Comparison of ENCODE assay signal across 16 cellular contexts in the genomic region with DNA sequence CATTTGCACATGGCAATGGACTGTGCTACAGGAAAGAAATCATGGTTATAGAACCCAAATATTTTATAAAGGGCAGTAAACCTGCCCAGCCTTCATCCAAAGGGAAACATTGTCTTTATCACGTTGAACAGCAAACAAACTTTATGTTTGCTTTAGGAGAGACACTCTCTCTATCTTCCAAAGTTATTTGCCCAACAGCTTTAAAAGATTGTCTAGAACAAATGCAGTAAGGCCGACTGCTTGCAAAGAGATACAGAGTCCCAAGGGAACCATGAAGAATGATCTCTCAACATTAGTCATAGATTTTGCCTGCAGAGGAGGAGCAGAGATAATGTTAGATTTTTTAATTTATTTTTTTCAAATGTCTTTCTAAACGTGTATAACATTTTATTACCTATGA.
DNase-seq lines count a peak whose midpoint lies in the region; TF ChIP-seq lines count a peak whose summit lies in the region.
"Had no signal": no experiment of that assay in that cellular context is flagged by ENCODE, and none has a peak within 500 bp of the region (broad histone marks: within the 10 kb centered on the region; RNA-seq: fewer than 3 reads in every experiment).

No MANE protein-coding gene starts in this region.

- TF ChIP-seq CTCF in NB4 (IDR thresholded peaks at IDR 0.05; ENCODE audit: low read depth, low read length) (no peak), brain microvascular endothelial cell (IDR thresholded peaks at IDR 0.05; ENCODE audit: low read depth, low read length, missing control alignments) (no peak), colonic mucosa (IDR thresholded peaks at IDR 0.05) (no peak)

- H3K36me3 ChIP-seq in brain microvascular endothelial cell (replicated peaks) (no peaks in the 10 kb centered on the region), colonic mucosa (no peaks in the 10 kb centered on the region)

- no peak overlapping the region for H3K9ac ChIP-seq in colonic mucosa (ENCODE audit: low read depth in 2 of 2, low read length in 2 of 2)

- H3K4me1 ChIP-seq in colonic mucosa: no peaks in the 10 kb centered on the region

- intact Hi-C loops in colonic mucosa (cut with DNase I): no loop called here

- DNase-seq in NB4 (ENCODE audit: low read depth): peak; percentile 38
- peak; percentile 66 for DNase-seq in brain microvascular endothelial cell
- DNase-seq in fibroblast of the conjunctiva (ENCODE audit: low read depth): peak; percentile 1
- peak; percentile 2 for DNase-seq in smooth muscle cell of the brain vasculature (ENCODE audit: low read depth, low spot score)
- DNase-seq in colonic mucosa: no peak
- no peak for DNase-seq in NCI-H524 treated with DMSO at 0.1 percent for 48 hours (lab: John Stamatoyannopoulos, UW)
- no peak for DNase-seq in HK-2 (ENCODE audit: unreplicated experiment)
- DNase-seq: CD8-positive, alpha-beta T cell; DMS79; HCEC 1CT; NCI-H1436; NCI-H2029 treated with DMSO at 0.1 percent for 48 hours; NCI-H2227 treated with DMSO at 0.1 percent for 48 hours; NCI-H526 treated with DMSO at 0.1 percent for 48 hours; RPMI8226; SIG-M5 had no signal

- no peaks in the 10 kb centered on the region for H3K9me3 ChIP-seq in colonic mucosa

- no peak overlapping the region for H3K4me3 ChIP-seq in NB4 (ENCODE audit: low read depth, low read length)
- H3K4me3 ChIP-seq in brain microvascular endothelial cell (ENCODE audit: low read depth, low read length): no peak overlapping the region
- no peak overlapping the region for H3K4me3 ChIP-seq in colonic mucosa

- H3K27me3 ChIP-seq in brain microvascular endothelial cell (replicated peaks): no peaks in the 10 kb centered on the region
- H3K27me3 ChIP-seq in colonic mucosa: no peaks in the 10 kb centered on the region

- in situ Hi-C loops in brain microvascular endothelial cell (cut with HindIII; ENCODE audit: low pct_ligation_motif_present, low sequenced_read_pairs): no loop called here

- TF ChIP-seq POLR2A in NB4 (IDR thresholded peaks at IDR 0.05; ENCODE audit: extremely low read depth, insufficient read length): no peak

- no peak overlapping the region for H3K27ac ChIP-seq in brain microvascular endothelial cell
- no peak overlapping the region for H3K27ac ChIP-seq in colonic mucosa

Comparison
In these comparisons a context has a peak if more than half of its experiments do, and no peak if none do; other contexts are left out.
1. DNase-seq: peak in NB4 (single experiment), brain microvascular endothelial cell (single experiment), fibroblast of the conjunctiva (single experiment) and smooth muscle cell of the brain vasculature (single experiment); none in colonic mucosa (single experiment), NCI-H524 treated with DMSO at 0.1 percent for 48 hours (single experiment) and HK-2 (single experiment).